Comparison of ENCODE assay signal across 14 cellular contexts in genomic region chr16:12199524-12199923, GRCh38.
"Had no signal": no experiment of that assay in that cellular context is flagged by ENCODE, and none has a peak within 500 bp of the region (broad histone marks: within the 10 kb centered on the region; RNA-seq: fewer than 3 reads in every experiment).

No MANE protein-coding gene starts in this region.

- H3K4me3 ChIP-seq: esophagus squamous epithelium, left lung, right atrium auricular region had no signal

- DNase-seq: activated CD4-positive, alpha-beta memory T cell treated with anti-CD3 and anti-CD28 coated beads for 36 hours; activated CD4-positive, alpha-beta T cell treated with anti-CD3 and anti-CD28 coated beads for 36 hours; activated gamma-delta T cell treated with Interleukin-2 at 50 U/mL for 16 hours; activated T-cell treated with anti-CD3 and anti-CD28 coated beads for 4 hours; dermis blood vessel endothelial cell; effector memory CD4-positive, alpha-beta T cell; esophagus squamous epithelium; islet precursor cell; left lung; mammary epithelial cell; stimulated activated naive CD8-positive, alpha-beta T cell treated with anti-CD3 and anti-CD28 coated beads, Interleukin-15, Interleukin-2, amounts not matched to agents 100 U/mL and 50 U/mL, for 24 hours; trophoblast cell had no signal

- H3K27me3 ChIP-seq: esophagus squamous epithelium, left lung, right atrium auricular region had no signal

- ATAC-seq: activated CD4-positive, alpha-beta T cell treated with anti-CD3 and anti-CD28 coated beads for 36 hours; left lung; stimulated activated naive CD8-positive, alpha-beta T cell treated with anti-CD3 and anti-CD28 coated beads, Interleukin-15, Interleukin-2, amounts not matched to agents 100 U/mL and 50 U/mL, for 24 hours had no signal

- H3K27ac ChIP-seq: esophagus squamous epithelium, left lung, right atrium auricular region had no signal

- H3K9me3 ChIP-seq: esophagus squamous epithelium, left lung, right atrium auricular region had no signal

- FAIRE-seq: TTC549 had no signal

- H3K4me1 ChIP-seq: left lung, right atrium auricular region had no signal

- H3K36me3 ChIP-seq: left lung, right atrium auricular region had no signal
